In genomic region chr12:98719515-98720504, GRCh38 we compare ENCODE assay signal across 1 cellular context.
TF ChIP-seq lines count a peak whose summit lies in the region.

No MANE protein-coding gene starts in this region.

TF ChIP-seq in GM12878, 131 proteins besides CTCF, POLR2A, EP300 and RAD21 (continued from another document):
- TF ChIP-seq ZNF207 (IDR thresholded peaks at IDR 0.05; ENCODE audit: borderline replicate concordance), result no peak
- TF ChIP-seq PBX3 (IDR thresholded peaks at IDR 0.05; ENCODE audit: insufficient replicate concordance, low read depth, low read length), result no peak
- TF ChIP-seq CEBPZ (IDR thresholded peaks at IDR 0.05; ENCODE audit: low read depth, low read length), result no peak
- TF ChIP-seq ZNF274 (IDR thresholded peaks at IDR 0.05; ENCODE audit: insufficient read depth, insufficient read length), result no peak
- no peak for TF ChIP-seq CHD1 (IDR thresholded peaks at IDR 0.05; ENCODE audit: low read depth, low read length)
- TF ChIP-seq JUND (IDR thresholded peaks at IDR 0.05; ENCODE audit: low read depth, low read length), result no peak
- TF ChIP-seq ETV6 (conservative IDR thresholded peaks at IDR 0.05 in 1 of 2, IDR thresholded peaks at IDR 0.05 in 1 of 2; ENCODE audit: borderline replicate concordance in 1 of 2, low read depth in 1 of 2), result no peak
- peak; percentile 45; the same call in 1 of the 2 replicates for TF ChIP-seq NFIC (IDR thresholded peaks at IDR 0.05; ENCODE audit: low read depth, low read length)
- no peak for TF ChIP-seq RBBP5 (conservative IDR thresholded peaks at IDR 0.05)
- TF ChIP-seq PML (IDR thresholded peaks at IDR 0.05; ENCODE audit: low read length), result no peak
